ENCODE assay signal across 19 cellular contexts in the genomic region with DNA sequence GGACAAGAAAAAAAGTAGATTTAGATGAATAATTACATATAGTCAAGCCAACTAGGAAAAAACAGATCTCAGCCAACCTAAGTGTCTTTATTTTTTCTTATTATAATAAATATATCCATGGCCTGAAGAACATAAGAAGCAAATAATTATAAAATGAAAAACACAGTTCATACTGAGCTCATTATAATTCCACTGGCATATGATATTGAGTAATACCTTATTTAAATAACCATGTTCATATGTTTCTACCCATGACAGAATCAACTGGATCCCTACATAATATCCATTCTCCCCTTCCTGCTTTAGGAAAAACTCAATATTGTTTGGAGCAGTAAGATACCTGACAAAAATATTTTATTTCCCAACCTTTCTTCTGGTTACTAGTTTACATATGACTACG.
DNase-seq lines count a peak whose midpoint lies in the region; ATAC-seq and TF ChIP-seq lines count a peak whose summit lies in the region.
"Had no signal": no experiment of that assay in that cellular context is flagged by ENCODE, and none has a peak within 500 bp of the region (broad histone marks: within the 10 kb centered on the region; RNA-seq: fewer than 3 reads in every experiment).

No MANE protein-coding gene starts in this region.

- peaks cover 47% of the 10 kb centered on the region for H3K4me1 Mint-ChIP-seq in nephron progenitor cell
- H3K4me1 Mint-ChIP-seq in activated naive CD4-positive, alpha-beta T cell treated with anti-CD3 and anti-CD28 coated beads for 36 hours (ENCODE audit: low read depth), result peaks cover 8% of the 10 kb centered on the region

- peaks cover 6% of the 10 kb centered on the region for H3K36me3 Mint-ChIP-seq in nephron progenitor cell (ENCODE audit: low read depth)
- H3K36me3 Mint-ChIP-seq in activated naive CD4-positive, alpha-beta T cell treated with anti-CD3 and anti-CD28 coated beads for 36 hours (ENCODE audit: low read depth), result no peaks in the 10 kb centered on the region

- intact Hi-C loops in activated naive CD4-positive, alpha-beta T cell treated with anti-CD3 and anti-CD28 coated beads for 36 hours (cut with micrococcal nuclease), result no loop called here

- H3K9me3 Mint-ChIP-seq in nephron progenitor cell, result peaks cover 16% of the 10 kb centered on the region
- H3K9me3 Mint-ChIP-seq in activated naive CD4-positive, alpha-beta T cell treated with anti-CD3 and anti-CD28 coated beads for 36 hours, result peaks cover 7% of the 10 kb centered on the region

- no peaks in the 10 kb centered on the region for H3K36me3 ChIP-seq in SK-N-MC (ENCODE audit: insufficient read depth, low read length)
- H3K36me3 ChIP-seq: BE2C; BLaER1 treated with 17β-estradiol and CSF1 and Interleukin-3, amounts not matched to agents 10 nM and 100 nM had no signal

- CTCF ChIA-PET in activated naive CD4-positive, alpha-beta T cell treated with anti-CD3 and anti-CD28 coated beads for 36 hours (lab: Charles Lee), result interaction anchor here (1.9 kb wide), 1 partner anchor 12 kb away, joined by 10 read pairs; no protein-coding TSS in a partner anchor

- H3K4me3 Mint-ChIP-seq in nephron progenitor cell, result no peak overlapping the region
- H3K4me3 Mint-ChIP-seq in activated naive CD4-positive, alpha-beta T cell treated with anti-CD3 and anti-CD28 coated beads for 36 hours, result no peak overlapping the region
- H3K4me3 Mint-ChIP-seq: CD14-positive monocyte; CD4-positive, alpha-beta T cell; GM23338; H9 had no signal

- H3K4me3 ChIP-seq in AG10803 (ENCODE audit: low read length) (no peak overlapping the region), SK-N-MC (peak overlapping the region; percentile 43)
- H3K4me3 ChIP-seq: BLaER1 treated with 17β-estradiol and CSF1 and Interleukin-3, amounts not matched to agents 10 nM and 100 nM; GM23338 had no signal

- ATAC-seq in HG03442 (IDR thresholded peaks at IDR 0.05; ENCODE audit: unreplicated experiment) (no peak), GM19452 (IDR thresholded peaks at IDR 0.05; ENCODE audit: unreplicated experiment) (no peak)
- ATAC-seq: GM23338, HCT116 had no signal

- H3K27ac ChIP-seq in SK-N-MC, result peak overlapping the region; percentile 70
- H3K27ac ChIP-seq: 22Rv1; BLaER1 treated with 17β-estradiol and CSF1 and Interleukin-3, amounts not matched to agents 10 nM and 100 nM had no signal

- no peak for TF ChIP-seq CTCF in AG10803 (conservative IDR thresholded peaks at IDR 0.05; ENCODE audit: low read length)
- TF ChIP-seq CTCF in nephron progenitor cell (IDR thresholded peaks at IDR 0.05), result no peak

- peaks cover 4% of the 10 kb centered on the region for H3K27me3 Mint-ChIP-seq in nephron progenitor cell (ENCODE audit: low read depth, poor library complexity)
- H3K27me3 Mint-ChIP-seq in activated naive CD4-positive, alpha-beta T cell treated with anti-CD3 and anti-CD28 coated beads for 36 hours (ENCODE audit: low read depth), result no peaks in the 10 kb centered on the region
- H3K27me3 Mint-ChIP-seq: CD4-positive, alpha-beta T cell had no signal

- no peak overlapping the region for H3K9ac ChIP-seq in SK-N-MC (ENCODE audit: insufficient read length)
- H3K9ac ChIP-seq: BLaER1 treated with 17β-estradiol and CSF1 and Interleukin-3, amounts not matched to agents 10 nM and 100 nM had no signal

- H3K9me3 ChIP-seq in SK-N-MC (ENCODE audit: low read depth, low read length), result no peaks in the 10 kb centered on the region
- H3K9me3 ChIP-seq: BE2C had no signal

- peak overlapping the region; percentile 67 for H3K27ac Mint-ChIP-seq in nephron progenitor cell
- no peak overlapping the region for H3K27ac Mint-ChIP-seq in activated naive CD4-positive, alpha-beta T cell treated with anti-CD3 and anti-CD28 coated beads for 36 hours
- H3K27ac Mint-ChIP-seq: CD14-positive monocyte; CD4-positive, alpha-beta T cell; GM23338; H9 had no signal

- peak; percentile 21 for DNase-seq in AG10803 (ENCODE audit: low read depth)
- DNase-seq in SK-N-MC (ENCODE audit: low read depth, low spot score), result peak; percentile 66
- DNase-seq in nephron progenitor cell, result no peak
- no peak for DNase-seq in activated naive CD4-positive, alpha-beta T cell treated with anti-CD3 and anti-CD28 coated beads for 36 hours
- DNase-seq: AML-193; BE2C; Calu3; CD4-positive, alpha-beta T cell; COR-L47; DMS153; DND-41; H9 had no signal

Comparison
In these comparisons a context has a peak if more than half of its experiments do, and no peak if none do; other contexts are left out.
1. DNase-seq: peak in AG10803 (single experiment) and SK-N-MC (single experiment); none in nephron progenitor cell (single experiment) and activated naive CD4-positive, alpha-beta T cell treated with anti-CD3 and anti-CD28 coated beads for 36 hours (single experiment).